In genomic region chr18:68660355-68661183, GRCh38 we compare ENCODE assay signal across 8 cellular contexts. TPM values are rescaled to one million over a fixed set of nuclear protein-coding genes. Genes with fewer than 3 reads are reported as not detected.
A peak's percentile ranks its signal among the peaks of the same experiment; 100 is the strongest.
DNase-seq lines count a peak whose midpoint lies in the region; ATAC-seq and TF ChIP-seq lines count a peak whose summit lies in the region.

No MANE protein-coding gene starts in this region.

- TF ChIP-seq CTCF in HEK293 (tag by site-specific recombination; IDR thresholded peaks at IDR 0.05) (no peak), chondrocyte (IDR thresholded peaks at IDR 0.05) (peak; percentile 91)

- no peak overlapping the region for H3K4me3 ChIP-seq in HEK293 (ENCODE audit: low read depth, low read length)

- no peaks in the 10 kb centered on the region for H3K9me3 ChIP-seq in HEK293 (ENCODE audit: control insufficient read depth, insufficient read depth, low read depth, low read length)

- H3K36me3 ChIP-seq in HEK293 (ENCODE audit: control insufficient read depth in 2 of 2, insufficient read depth in 1 of 2, low read length in 2 of 2): no peaks in the 10 kb centered on the region

- H3K36me3 Mint-ChIP-seq in chondrocyte (ENCODE audit: low read depth): no peaks in the 10 kb centered on the region

- peaks cover 6% of the 10 kb centered on the region for H3K4me1 Mint-ChIP-seq in chondrocyte (ENCODE audit: low read depth)

- CTCF ChIA-PET in HEK293 (lab: Yijun Ruan, JAX): interaction anchor here (0.6 to 2.4 kb wide), 23 partner anchors 9 to 1450 kb away, joined by 3 to 17 read pairs (median 4); partner anchors contain the start of gene DSEL

- no peaks in the 10 kb centered on the region for H3K4me1 ChIP-seq in HEK293 (ENCODE audit: control insufficient read depth, insufficient read depth, low read length)

- ATAC-seq in GM21576 (IDR thresholded peaks at IDR 0.05; ENCODE audit: unreplicated experiment) (no peak), HG02642 (IDR thresholded peaks at IDR 0.05; ENCODE audit: poor library complexity, unreplicated experiment) (no peak)

- H3K4me3 Mint-ChIP-seq in chondrocyte (ENCODE audit: unreplicated experiment): no peak overlapping the region

- H3K27ac ChIP-seq in HEK293 (ENCODE audit: extremely low read depth, low read depth, low read length): no peak overlapping the region

- POLR2A ChIA-PET in HEK293 (lab: Yijun Ruan, JAX): no interaction called here

- DNase-seq in AML-193 (lab: John Stamatoyannopoulos, UW) (peak; percentile 16 to 33), NCI-H774 (lab: John Stamatoyannopoulos, UW) (peak; percentile 40), chondrocyte (ENCODE audit: low spot score) (no peak), middle frontal gyrus (ENCODE audit: extremely low spot score, low spot score) (peak; percentile 29), NK-92 (lab: John Stamatoyannopoulos, UW; ENCODE audit: unreplicated experiment) (no peak)

- no peaks in the 10 kb centered on the region for H3K9me3 Mint-ChIP-seq in chondrocyte (ENCODE audit: low read depth)

- H3K27me3 Mint-ChIP-seq in chondrocyte (ENCODE audit: low read depth): no peaks in the 10 kb centered on the region

- no peak overlapping the region for H3K27ac Mint-ChIP-seq in chondrocyte (ENCODE audit: unreplicated experiment)

TF ChIP-seq in HEK293, 187 proteins besides CTCF, POLR2A, EP300 and RAD21:
- TF ChIP-seq ZNF10 (tag by site-specific recombination; IDR thresholded peaks at IDR 0.05) (no peak), ZNF654 (tag by site-specific recombination; IDR thresholded peaks at IDR 0.05; ENCODE audit: low read depth) (peak; percentile 32)

RNA-seq across cellular contexts. Expression of gene TMX3, which starts 54.3 kb away (rescaled TPM):
- total RNA-seq in chondrocyte: 49.6 to 71.2 TPM (median 51.2 TPM) in 3 replicates

Comparison
In these comparisons a context has a peak if more than half of its experiments do, and no peak if none do; other contexts are left out.
1. DNase-seq: peak in AML-193 (2 of 2), NCI-H774 (single experiment) and middle frontal gyrus (single experiment); none in chondrocyte (single experiment) and NK-92 (single experiment).